Comparison of ENCODE assay signal across 18 cellular contexts in genomic region chr5:113652161-113652560, GRCh38.
A peak's percentile ranks its signal among the peaks of the same experiment; 100 is the strongest.
DNase-seq lines count a peak whose midpoint lies in the region; ATAC-seq and TF ChIP-seq lines count a peak whose summit lies in the region.
"Had no signal": no experiment of that assay in that cellular context is flagged by ENCODE, and none has a peak within 500 bp of the region (broad histone marks: within the 10 kb centered on the region; RNA-seq: fewer than 3 reads in every experiment).

No MANE protein-coding gene starts in this region.

- TF ChIP-seq CTCF in Calu3 (IDR thresholded peaks at IDR 0.05; ENCODE audit: unreplicated experiment) (no peak), GM23338 (conservative IDR thresholded peaks at IDR 0.05; ENCODE audit: low read depth in 2 of 2) (no peak)

- no peaks in the 10 kb centered on the region for H3K4me1 Mint-ChIP-seq in Calu3 (ENCODE audit: low read depth, unreplicated experiment)
- H3K4me1 Mint-ChIP-seq in GM23338, result no peaks in the 10 kb centered on the region
- H3K4me1 Mint-ChIP-seq: B cell; CD4-positive, CD25-positive, alpha-beta regulatory T cell; CD8-positive, alpha-beta memory T cell had no signal

- H3K4me1 ChIP-seq in GM23338 (ENCODE audit: insufficient read depth), result no peaks in the 10 kb centered on the region
- H3K4me1 ChIP-seq: HAP-1 had no signal

- no peaks in the 10 kb centered on the region for H3F3A ChIP-seq in GM23338 (replicated peaks; ENCODE audit: low read depth)

- DNase-seq in Calu3 (peak; percentile 2), GM23338 (ENCODE audit: low spot score) (no peak), NCI-H82 treated with DMSO at 0.1 percent for 48 hours (lab: John Stamatoyannopoulos, UW; ENCODE audit: unreplicated experiment) (peak; percentile 89), amniotic epithelial cell (ENCODE audit: low read depth) (peak; percentile 2), hypothalamus (lab: John Stamatoyannopoulos, UW) (no peak), NCI-H1048 (lab: John Stamatoyannopoulos, UW) (no peak), anterior cingulate cortex (lab: John Stamatoyannopoulos, UW) (no peak), NAMALWA (ENCODE audit: low spot score) (no peak)
- DNase-seq: C1 segment of cervical spinal cord; CD4-positive, CD25-positive, alpha-beta regulatory T cell; CD8-positive, alpha-beta memory T cell; COR-L47; DMS79 treated with DMSO at 0.1 percent for 48 hours; GF-D8 had no signal

- H3K27ac ChIP-seq in GM23338 (ENCODE audit: low read depth), result no peak overlapping the region
- H3K27ac ChIP-seq: HL-60 had no signal

- H4K20me1 ChIP-seq in GM23338 (replicated peaks; ENCODE audit: insufficient read depth), result no peaks in the 10 kb centered on the region

- CTCF ChIA-PET in Calu3 (lab: Charles Lee), result no interaction called here

- H3K27me3 Mint-ChIP-seq in Calu3 (ENCODE audit: unreplicated experiment), result peaks cover 31% of the 10 kb centered on the region
- peaks cover 5% of the 10 kb centered on the region for H3K27me3 Mint-ChIP-seq in GM23338 (ENCODE audit: insufficient read depth, low read depth, poor library complexity)

- 0 out of 2 replicates have a peak overlapping the region, but pooled peaks have one; percentile 18 for H2AFZ ChIP-seq in GM23338

- no TSS peak for BruUV-seq in Calu3 (replicated peaks; lab: Mats Ljungman, UMichigan)

- no peaks in the 10 kb centered on the region for H3K9me2 ChIP-seq in GM23338 (ENCODE audit: insufficient read depth)

- H3K79me2 ChIP-seq in GM23338 (replicated peaks; ENCODE audit: insufficient read depth), result no peaks in the 10 kb centered on the region

- intact Hi-C loops in Calu3 (cut with micrococcal nuclease; ENCODE audit: unreplicated experiment), result no loop called here

- H3K4me3 Mint-ChIP-seq in Calu3 (ENCODE audit: low read depth, unreplicated experiment) (no peak overlapping the region), GM23338 (no peak overlapping the region)
- H3K4me3 Mint-ChIP-seq: B cell; CD4-positive, CD25-positive, alpha-beta regulatory T cell had no signal

- H3K36me3 Mint-ChIP-seq in Calu3 (ENCODE audit: insufficient read depth, unreplicated experiment), result no peaks in the 10 kb centered on the region
- no peaks in the 10 kb centered on the region for H3K36me3 Mint-ChIP-seq in GM23338 (ENCODE audit: low read depth)
- H3K36me3 Mint-ChIP-seq: CD4-positive, CD25-positive, alpha-beta regulatory T cell; CD8-positive, alpha-beta memory T cell had no signal

- no peak overlapping the region for H3K4me3 ChIP-seq in GM23338
- H3K4me3 ChIP-seq: GM12878, HAP-1 had no signal

- H3K27me3 ChIP-seq in GM23338 (ENCODE audit: insufficient read depth), result no peaks in the 10 kb centered on the region

- no peak overlapping the region for H3K4me2 ChIP-seq in GM23338

- H3K9me3 Mint-ChIP-seq in Calu3 (ENCODE audit: low read depth, unreplicated experiment) (peaks cover 3% of the 10 kb centered on the region), GM23338 (peaks cover 5% of the 10 kb centered on the region; the same call in 1 of the 3 replicates)

- no peak for ATAC-seq in GM23338
- ATAC-seq: GM12878 had no signal

- H3K27ac Mint-ChIP-seq in Calu3 (ENCODE audit: unreplicated experiment) (no peak overlapping the region), GM23338 (no peak overlapping the region)
- H3K27ac Mint-ChIP-seq: B cell; CD4-positive, CD25-positive, alpha-beta regulatory T cell; CD8-positive, alpha-beta memory T cell had no signal

- no peaks in the 10 kb centered on the region for H3K36me3 ChIP-seq in GM23338 (ENCODE audit: insufficient read depth)
- H3K36me3 ChIP-seq: HAP-1 had no signal

TF ChIP-seq in GM23338, 12 proteins besides CTCF, POLR2A, EP300 and RAD21 (continues in another document):
- TF ChIP-seq JUNB (IDR thresholded peaks at IDR 0.05; ENCODE audit: unreplicated experiment) (no peak), CREB1 (CRISPR knock-in tag; IDR thresholded peaks at IDR 0.05; ENCODE audit: low read depth) (no peak), POLR2AphosphoS5 (IDR thresholded peaks at IDR 0.05; ENCODE audit: low read depth) (no peak), NANOG (IDR thresholded peaks at IDR 0.05; ENCODE audit: borderline replicate concordance) (no peak), REST (IDR thresholded peaks at IDR 0.05; ENCODE audit: unreplicated experiment) (no peak), STAT1 (IDR thresholded peaks at IDR 0.05; ENCODE audit: unreplicated experiment) (no peak), EZH2phosphoT487 (IDR thresholded peaks at IDR 0.05; ENCODE audit: unreplicated experiment) (no peak), ZNF462 (CRISPR knock-in tag; IDR thresholded peaks at IDR 0.05) (no peak), ZNF114 (CRISPR knock-in tag; IDR thresholded peaks at IDR 0.05) (no peak)

Comparison
In these comparisons a context has a peak if more than half of its experiments do, and no peak if none do; other contexts are left out.
1. DNase-seq: peak in Calu3 (single experiment), NCI-H82 treated with DMSO at 0.1 percent for 48 hours (single experiment) and amniotic epithelial cell (single experiment); none in GM23338 (single experiment), hypothalamus (0 of 51), NCI-H1048 (single experiment), anterior cingulate cortex (0 of 58) and NAMALWA (single experiment).